In genomic region chr5:100505984-100506670, GRCh38 we compare ENCODE assay signal across 15 cellular contexts. TPM values are rescaled to one million over a fixed set of nuclear protein-coding genes. Genes with fewer than 3 reads are reported as not detected.
A peak's percentile ranks its signal among the peaks of the same experiment; 100 is the strongest.
DNase-seq lines count a peak whose midpoint lies in the region; ATAC-seq and TF ChIP-seq lines count a peak whose summit lies in the region.
"Had no signal": no experiment of that assay in that cellular context is flagged by ENCODE, and none has a peak within 500 bp of the region (broad histone marks: within the 10 kb centered on the region; RNA-seq: fewer than 3 reads in every experiment).

No MANE protein-coding gene starts in this region.

- H3K4me1 ChIP-seq in osteoblast (ENCODE audit: insufficient read depth, low read length), result peaks cover 6% of the 10 kb centered on the region
- H3K4me1 ChIP-seq: gastrocnemius medialis, thyroid gland had no signal

- no peaks in the 10 kb centered on the region for H4K20me1 ChIP-seq in osteoblast (ENCODE audit: insufficient read depth, low read length)

- no peak overlapping the region for H3K27ac ChIP-seq in osteoblast (ENCODE audit: low read depth, low read length)
- H3K27ac ChIP-seq: gastrocnemius medialis, thyroid gland had no signal

- H3K9me3 Mint-ChIP-seq in Calu3 (ENCODE audit: low read depth, unreplicated experiment), result no peaks in the 10 kb centered on the region
- H3K9me3 Mint-ChIP-seq in activated T-helper 1 cell treated with anti-CD3 and anti-CD28 coated beads, Interleukin-12 subunit alpha, Interleukin-12 subunit beta, Interleukin-2, Interleukin-4 antibody, amounts not matched to agents 30 ng/mL and 10 ng/mL and 1 ng/mL, durations not matched to agents 14 hours and 24 hours and 36 hours, result no peaks in the 10 kb centered on the region
- H3K9me3 Mint-ChIP-seq: activated naive CD4-positive, alpha-beta T cell treated with anti-CD3 and anti-CD28 coated beads, Interleukin-2, amount 50 U/mL, for 72 hours had no signal

- ATAC-seq in GM18907 (IDR thresholded peaks at IDR 0.05; ENCODE audit: unreplicated experiment) (no peak), HG03342 (IDR thresholded peaks at IDR 0.05; ENCODE audit: unreplicated experiment) (no peak)
- ATAC-seq: activated naive CD4-positive, alpha-beta T cell treated with anti-CD3 and anti-CD28 coated beads, Interleukin-2, amount 50 U/mL, for 72 hours; K562; WTC11 had no signal

- no peaks in the 10 kb centered on the region for H3K27me3 ChIP-seq in osteoblast (ENCODE audit: insufficient read depth, low read length)
- H3K27me3 ChIP-seq: gastrocnemius medialis, thyroid gland had no signal

- H3K36me3 ChIP-seq in osteoblast (ENCODE audit: insufficient read depth, low read length), result no peaks in the 10 kb centered on the region
- H3K36me3 ChIP-seq: gastrocnemius medialis, thyroid gland had no signal

- no peak overlapping the region for H3K4me2 ChIP-seq in osteoblast (ENCODE audit: insufficient read depth, low read length)

- TF ChIP-seq CTCF in epithelial cell of esophagus (IDR thresholded peaks at IDR 0.05; ENCODE audit: insufficient read depth, low read depth, low read length, missing control alignments), result peak; percentile 46
- TF ChIP-seq CTCF in osteoblast (IDR thresholded peaks at IDR 0.05; ENCODE audit: extremely low read depth, low read depth, low read length), result peak; percentile 15
- TF ChIP-seq CTCF in Calu3 (IDR thresholded peaks at IDR 0.05; ENCODE audit: unreplicated experiment), result no peak

- no peaks in the 10 kb centered on the region for H3K4me1 Mint-ChIP-seq in Calu3 (ENCODE audit: low read depth, unreplicated experiment)
- no peaks in the 10 kb centered on the region for H3K4me1 Mint-ChIP-seq in activated T-helper 1 cell treated with anti-CD3 and anti-CD28 coated beads, Interleukin-12 subunit alpha, Interleukin-12 subunit beta, Interleukin-2, Interleukin-4 antibody, amounts not matched to agents 30 ng/mL and 10 ng/mL and 1 ng/mL, durations not matched to agents 14 hours and 24 hours and 36 hours (ENCODE audit: low read depth)
- H3K4me1 Mint-ChIP-seq: WTC11 had no signal

- H3K27me3 Mint-ChIP-seq in Calu3 (ENCODE audit: unreplicated experiment), result no peaks in the 10 kb centered on the region
- no peaks in the 10 kb centered on the region for H3K27me3 Mint-ChIP-seq in activated T-helper 1 cell treated with anti-CD3 and anti-CD28 coated beads, Interleukin-12 subunit alpha, Interleukin-12 subunit beta, Interleukin-2, Interleukin-4 antibody, amounts not matched to agents 30 ng/mL and 10 ng/mL and 1 ng/mL, durations not matched to agents 14 hours and 24 hours and 36 hours (ENCODE audit: insufficient read depth)

- no peak overlapping the region for H3K4me3 Mint-ChIP-seq in Calu3 (ENCODE audit: low read depth, unreplicated experiment)
- H3K4me3 Mint-ChIP-seq in activated T-helper 1 cell treated with anti-CD3 and anti-CD28 coated beads, Interleukin-12 subunit alpha, Interleukin-12 subunit beta, Interleukin-2, Interleukin-4 antibody, amounts not matched to agents 30 ng/mL and 10 ng/mL and 1 ng/mL, durations not matched to agents 14 hours and 24 hours and 36 hours, result no peak overlapping the region
- H3K4me3 Mint-ChIP-seq: WTC11 had no signal

- CTCF ChIA-PET in Calu3 (lab: Charles Lee), result no interaction called here

- H3K27ac Mint-ChIP-seq in Calu3 (ENCODE audit: unreplicated experiment), result no peak overlapping the region
- H3K27ac Mint-ChIP-seq in activated T-helper 1 cell treated with anti-CD3 and anti-CD28 coated beads, Interleukin-12 subunit alpha, Interleukin-12 subunit beta, Interleukin-2, Interleukin-4 antibody, amounts not matched to agents 30 ng/mL and 10 ng/mL and 1 ng/mL, durations not matched to agents 14 hours and 24 hours and 36 hours, result no peak overlapping the region
- H3K27ac Mint-ChIP-seq: activated naive CD4-positive, alpha-beta T cell treated with anti-CD3 and anti-CD28 coated beads, Interleukin-2, amount 50 U/mL, for 72 hours; WTC11 had no signal

- intact Hi-C loops in Calu3 (cut with micrococcal nuclease; ENCODE audit: unreplicated experiment), result no loop called here
- intact Hi-C loops in activated T-helper 1 cell treated with anti-CD3 and anti-CD28 coated beads, Interleukin-12 subunit alpha, Interleukin-12 subunit beta, Interleukin-2, Interleukin-4 antibody, amounts not matched to agents 30 ng/mL and 10 ng/mL and 1 ng/mL, durations not matched to agents 14 hours and 24 hours and 36 hours (cut with micrococcal nuclease), result no loop called here

- no peaks in the 10 kb centered on the region for H3K79me2 ChIP-seq in osteoblast (ENCODE audit: insufficient read depth, low read length)

- BruUV-seq in Calu3 (replicated peaks; lab: Mats Ljungman, UMichigan), result no TSS peak

- H3K9me3 ChIP-seq in osteoblast (ENCODE audit: low read depth, low read length), result no peaks in the 10 kb centered on the region
- H3K9me3 ChIP-seq: gastrocnemius medialis, thyroid gland had no signal

- H3K36me3 Mint-ChIP-seq in Calu3 (ENCODE audit: insufficient read depth, unreplicated experiment), result no peaks in the 10 kb centered on the region
- no peaks in the 10 kb centered on the region for H3K36me3 Mint-ChIP-seq in activated T-helper 1 cell treated with anti-CD3 and anti-CD28 coated beads, Interleukin-12 subunit alpha, Interleukin-12 subunit beta, Interleukin-2, Interleukin-4 antibody, amounts not matched to agents 30 ng/mL and 10 ng/mL and 1 ng/mL, durations not matched to agents 14 hours and 24 hours and 36 hours (ENCODE audit: low read depth)
- H3K36me3 Mint-ChIP-seq: activated naive CD4-positive, alpha-beta T cell treated with anti-CD3 and anti-CD28 coated beads, Interleukin-2, amount 50 U/mL, for 72 hours; WTC11 had no signal

- H2AFZ ChIP-seq in osteoblast (ENCODE audit: low read length), result no peak overlapping the region

- H3K4me3 ChIP-seq in epithelial cell of esophagus (ENCODE audit: low read length), result no peak overlapping the region
- no peak overlapping the region for H3K4me3 ChIP-seq in osteoblast (ENCODE audit: insufficient read depth, low read length)
- H3K4me3 ChIP-seq: gastrocnemius medialis, K562, thyroid gland had no signal

- DNase-seq in DMS 273 treated with DMSO at 0.1 percent for 48 hours (lab: John Stamatoyannopoulos, UW) (peak; percentile 63), NCI-H460 (ENCODE audit: extremely low read depth, low read depth) (peak; percentile 68), epithelial cell of esophagus (ENCODE audit: low read depth) (peak; percentile 93), osteoblast (ENCODE audit: insufficient read length, low spot score, missing footprints) (peak; percentile 32), Calu3 (no peak)
- no peak for DNase-seq in activated T-helper 1 cell treated with anti-CD3 and anti-CD28 coated beads, Interleukin-12 subunit alpha, Interleukin-12 subunit beta, Interleukin-2, Interleukin-4 antibody, amounts not matched to agents 30 ng/mL and 10 ng/mL and 1 ng/mL, durations not matched to agents 14 hours and 24 hours and 36 hours (ENCODE audit: low spot score)
- DNase-seq: DND-41; gastrocnemius medialis; stimulated activated CD4-positive, alpha-beta T cell treated with anti-CD3 and anti-CD28 coated beads, Interleukin-2, amount 100 ng/mL, for 24 hours; thyroid gland had no signal

RNA-seq across cellular contexts. Expression of gene FAM174A, which starts 29.0 kb away (rescaled TPM):
- total RNA-seq in NCI-H460 (2014; rRNA removed; shearing (Covaris generic)), result 19.6 and 24.3 TPM in 2 replicates
- 30.2 and 40.0 TPM in 2 replicates for polyA plus RNA-seq in NCI-H460 (2014; cell fraction: nucleus; rRNA removed)
- 16.5 and 22.1 TPM in 2 replicates for total RNA-seq in osteoblast
- total RNA-seq in Calu3 (2022), result 13.3 and 16.4 TPM in 2 replicates
- 8.2 and 9.7 TPM in 2 replicates for total RNA-seq in activated T-helper 1 cell treated with anti-CD3 and anti-CD28 coated beads, Interleukin-12 subunit alpha, Interleukin-12 subunit beta, Interleukin-2, Interleukin-4 antibody, amounts not matched to agents 30 ng/mL and 10 ng/mL and 1 ng/mL, durations not matched to agents 14 hours and 24 hours and 36 hours

Comparison
In these comparisons a context has a peak if more than half of its experiments do, and no peak if none do; other contexts are left out.
1. DNase-seq: peak in DMS 273 treated with DMSO at 0.1 percent for 48 hours (single experiment), NCI-H460 (single experiment), epithelial cell of esophagus (single experiment) and osteoblast (single experiment); none in Calu3 (single experiment) and activated T-helper 1 cell treated with anti-CD3 and anti-CD28 coated beads, Interleukin-12 subunit alpha, Interleukin-12 subunit beta, Interleukin-2, Interleukin-4 antibody, amounts not matched to agents 30 ng/mL and 10 ng/mL and 1 ng/mL, durations not matched to agents 14 hours and 24 hours and 36 hours (single experiment).